9 cellular contexts compared by ENCODE assay signal in the genomic region with DNA sequence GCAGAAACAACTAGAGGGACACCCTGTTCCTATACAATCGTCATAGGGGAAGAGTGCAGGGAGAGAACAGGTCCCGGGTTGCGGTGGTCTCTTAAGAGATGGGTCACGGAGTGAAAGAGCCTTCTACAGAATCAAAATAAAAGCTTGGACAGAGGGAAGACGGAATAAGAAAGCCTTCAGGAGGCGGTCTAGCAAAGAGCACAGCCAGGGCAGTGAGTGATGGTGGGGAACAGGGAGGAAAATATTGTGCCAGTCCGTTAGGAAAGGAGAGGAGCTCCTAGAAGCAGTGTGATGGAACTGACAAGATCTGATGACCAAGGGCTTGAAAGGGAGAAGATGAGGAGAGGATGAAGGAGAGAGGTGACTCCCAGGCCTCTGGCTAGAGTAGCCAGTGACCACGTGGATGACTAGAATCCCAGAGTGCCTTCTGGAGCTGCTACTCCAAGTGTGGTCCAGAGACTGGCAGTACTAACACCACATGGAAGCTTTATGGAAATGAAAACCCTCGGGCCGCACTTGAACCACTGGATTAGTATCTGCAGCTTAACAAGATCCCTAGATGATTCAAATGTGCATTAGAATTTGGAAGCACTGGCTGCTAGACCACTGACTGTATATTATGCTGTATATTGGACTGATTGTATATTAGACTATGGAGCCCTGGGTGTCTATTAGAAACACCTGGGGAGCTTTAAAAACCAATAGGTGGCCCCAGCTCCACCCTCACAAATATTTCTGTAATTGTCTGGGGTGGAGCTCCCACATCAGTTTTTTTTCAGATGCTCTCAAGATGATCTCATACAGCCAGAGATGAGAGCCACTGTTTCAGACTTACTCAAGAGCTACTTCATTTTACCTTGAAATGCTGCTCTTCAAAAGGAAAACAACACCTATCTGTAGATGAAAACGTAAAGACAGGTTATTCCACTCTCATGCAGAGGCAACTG. TPM values are rescaled to one million over a fixed set of nuclear protein-coding genes. Genes with fewer than 3 reads are reported as not detected.
DNase-seq lines count a peak whose midpoint lies in the region; ATAC-seq and TF ChIP-seq lines count a peak whose summit lies in the region.
"Had no signal": no experiment of that assay in that cellular context is flagged by ENCODE, and none has a peak within 500 bp of the region (broad histone marks: within the 10 kb centered on the region; RNA-seq: fewer than 3 reads in every experiment).

No MANE protein-coding gene starts in this region.

- peak overlapping the region; percentile 75 for H2AFZ ChIP-seq in osteoblast (ENCODE audit: low read length)

- H3K4me3 ChIP-seq in endocrine pancreas (ENCODE audit: control insufficient read depth, insufficient read depth, low read length) (peak overlapping the region; percentile 70), osteoblast (ENCODE audit: insufficient read depth, low read length) (peak overlapping the region; percentile 91)

- H3K9ac ChIP-seq in endocrine pancreas (ENCODE audit: control insufficient read depth, insufficient read depth, low read length) = no peak overlapping the region

- peaks cover 22% of the 10 kb centered on the region for H4K20me1 ChIP-seq in osteoblast (ENCODE audit: insufficient read depth, low read length)

- no peaks in the 10 kb centered on the region for H3K36me3 ChIP-seq in endocrine pancreas (ENCODE audit: control insufficient read depth, insufficient read depth, low read length)
- peaks cover 17% of the 10 kb centered on the region for H3K36me3 ChIP-seq in osteoblast (ENCODE audit: insufficient read depth, low read length)

- H3K4me1 ChIP-seq in endocrine pancreas (ENCODE audit: control insufficient read depth, insufficient read depth, low read length) = no peaks in the 10 kb centered on the region
- peaks cover 40% of the 10 kb centered on the region for H3K4me1 ChIP-seq in osteoblast (ENCODE audit: insufficient read depth, low read length)

- no peak for TF ChIP-seq CTCF in osteoblast (IDR thresholded peaks at IDR 0.05; ENCODE audit: extremely low read depth, low read depth, low read length)

- peaks cover 39% of the 10 kb centered on the region for H3K79me2 ChIP-seq in osteoblast (ENCODE audit: insufficient read depth, low read length)

- DNase-seq in EL (peak; percentile 52), LHCN-M2 (ENCODE audit: low read depth) (peak; percentile 26), osteoblast (ENCODE audit: insufficient read length, low spot score, missing footprints) (no peak), 8988T (no peak)

- H3K27ac ChIP-seq in osteoblast (ENCODE audit: low read depth, low read length) = peak overlapping the region; percentile 92
- H3K27ac ChIP-seq: HL-60 had no signal

- H3K27me3 ChIP-seq in endocrine pancreas (ENCODE audit: control insufficient read depth, insufficient read depth, low read length) (no peaks in the 10 kb centered on the region), osteoblast (ENCODE audit: insufficient read depth, low read length) (no peaks in the 10 kb centered on the region)

- peak overlapping the region; percentile 98 for H3K4me2 ChIP-seq in osteoblast (ENCODE audit: insufficient read depth, low read length)

- H3K9me3 ChIP-seq in endocrine pancreas (ENCODE audit: control insufficient read depth, low read length) = no peaks in the 10 kb centered on the region
- H3K9me3 ChIP-seq in osteoblast (ENCODE audit: low read depth, low read length) = no peaks in the 10 kb centered on the region

- ATAC-seq in GM18520 (IDR thresholded peaks at IDR 0.05; ENCODE audit: unreplicated experiment) = no peak
- no peak for ATAC-seq in GM21723 (IDR thresholded peaks at IDR 0.05; ENCODE audit: unreplicated experiment)

RNA-seq across cellular contexts. Expression of a gene that starts 1.1 kb away (rescaled TPM):
- 21.4 and 29.0 TPM in 2 replicates for total RNA-seq in LHCN-M2 (2014; rRNA removed)
- 41.9 TPM for polyA plus RNA-seq in LHCN-M2 (2012)
- total RNA-seq in osteoblast = 70.9 and 74.8 TPM in 2 replicates
- total RNA-seq: OCI-LY7 had no signal

Comparison
In these comparisons a context has a peak if more than half of its experiments do, and no peak if none do; other contexts are left out.
1. DNase-seq: peak in EL (single experiment) and LHCN-M2 (single experiment); none in osteoblast (single experiment) and 8988T (single experiment).